In genomic region chr5:159990506-159990905, GRCh38 we compare ENCODE assay signal across 1 cellular context.
TF ChIP-seq lines count a peak whose summit lies in the region.

No MANE protein-coding gene starts in this region.

TF ChIP-seq in SK-N-SH treated with all-trans-retinoic acid at 6 μM for 48 hours, 23 proteins besides CTCF, POLR2A, EP300 and RAD21 (continued from another document):
- no peak for TF ChIP-seq TSHZ2 (CRISPR knock-in tag; IDR thresholded peaks at IDR 0.05)
- no peak for TF ChIP-seq CSRNP3 (CRISPR knock-in tag; IDR thresholded peaks at IDR 0.05)
- TF ChIP-seq ARNTL (CRISPR knock-in tag; IDR thresholded peaks at IDR 0.05; ENCODE audit: borderline replicate concordance, low read depth), result no peak
